In the genomic region with DNA sequence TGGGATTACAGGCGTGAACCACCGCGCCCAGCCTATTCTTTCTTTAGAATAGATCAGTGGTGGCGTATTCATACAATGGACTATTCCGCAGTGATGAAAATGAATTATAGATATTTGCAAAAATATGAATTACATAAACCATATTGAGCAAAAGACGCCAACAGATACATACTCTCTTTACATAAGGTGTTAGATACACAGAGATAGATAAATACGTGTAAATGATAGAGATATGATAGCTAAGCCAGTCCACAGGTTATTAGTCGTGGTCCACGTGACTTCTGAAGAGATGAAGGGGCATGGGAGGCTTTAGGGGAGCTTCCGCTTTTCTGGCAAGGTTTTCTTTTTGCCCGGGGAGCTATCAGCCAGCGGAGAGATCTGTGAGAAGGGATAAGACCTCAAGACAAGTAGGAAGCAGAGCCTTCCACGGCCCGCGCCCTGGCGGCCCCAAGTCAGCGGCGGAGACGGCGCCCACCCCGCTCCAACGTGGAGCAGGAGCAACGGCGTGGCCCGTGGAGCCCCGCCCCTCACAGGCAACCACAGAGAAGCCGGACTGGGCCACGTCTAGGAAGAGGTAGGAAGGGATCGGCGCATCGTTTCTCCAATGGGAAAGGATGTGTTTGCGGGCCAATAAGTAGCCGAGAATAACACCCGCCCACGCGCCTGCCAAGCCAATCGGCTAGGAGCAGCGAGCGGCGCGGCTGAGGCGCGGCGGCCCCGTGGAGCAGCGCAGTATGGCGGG, we compare ENCODE assay signal across 1 cellular context.
A peak's percentile ranks its signal among the peaks of the same experiment; 100 is the strongest.
TF ChIP-seq lines count a peak whose summit lies in the region.

A gene (plus strand): TSS at position 704 of the 742 bp plus-strand sequence. CDS start 31 bp downstream, at position 735.

TF ChIP-seq in HepG2, 621 proteins besides CTCF, POLR2A, EP300 and RAD21 (continued from another document and continues in another):
- TF ChIP-seq, protein P1, sequence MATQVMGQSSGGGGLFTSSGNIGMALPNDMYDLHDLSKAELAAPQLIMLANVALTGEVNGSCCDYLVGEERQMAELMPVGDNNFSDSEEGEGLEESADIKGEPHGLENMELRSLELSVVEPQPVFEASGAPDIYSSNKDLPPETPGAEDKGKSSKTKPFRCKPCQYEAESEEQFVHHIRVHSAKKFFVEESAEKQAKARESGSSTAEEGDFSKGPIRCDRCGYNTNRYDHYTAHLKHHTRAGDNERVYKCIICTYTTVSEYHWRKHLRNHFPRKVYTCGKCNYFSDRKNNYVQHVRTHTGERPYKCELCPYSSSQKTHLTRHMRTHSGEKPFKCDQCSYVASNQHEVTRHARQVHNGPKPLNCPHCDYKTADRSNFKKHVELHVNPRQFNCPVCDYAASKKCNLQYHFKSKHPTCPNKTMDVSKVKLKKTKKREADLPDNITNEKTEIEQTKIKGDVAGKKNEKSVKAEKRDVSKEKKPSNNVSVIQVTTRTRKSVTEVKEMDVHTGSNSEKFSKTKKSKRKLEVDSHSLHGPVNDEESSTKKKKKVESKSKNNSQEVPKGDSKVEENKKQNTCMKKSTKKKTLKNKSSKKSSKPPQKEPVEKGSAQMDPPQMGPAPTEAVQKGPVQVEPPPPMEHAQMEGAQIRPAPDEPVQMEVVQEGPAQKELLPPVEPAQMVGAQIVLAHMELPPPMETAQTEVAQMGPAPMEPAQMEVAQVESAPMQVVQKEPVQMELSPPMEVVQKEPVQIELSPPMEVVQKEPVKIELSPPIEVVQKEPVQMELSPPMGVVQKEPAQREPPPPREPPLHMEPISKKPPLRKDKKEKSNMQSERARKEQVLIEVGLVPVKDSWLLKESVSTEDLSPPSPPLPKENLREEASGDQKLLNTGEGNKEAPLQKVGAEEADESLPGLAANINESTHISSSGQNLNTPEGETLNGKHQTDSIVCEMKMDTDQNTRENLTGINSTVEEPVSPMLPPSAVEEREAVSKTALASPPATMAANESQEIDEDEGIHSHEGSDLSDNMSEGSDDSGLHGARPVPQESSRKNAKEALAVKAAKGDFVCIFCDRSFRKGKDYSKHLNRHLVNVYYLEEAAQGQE (IDR thresholded peaks at IDR 0.05; ENCODE audit: borderline replicate concordance in 1 of 2, low read depth in 1 of 2, low read length in 2 of 2) = no peak
- no peak for TF ChIP-seq ZNF121 (CRISPR knock-in tag; IDR thresholded peaks at IDR 0.05)
- peak; percentile 59 for TF ChIP-seq YEATS2 (CRISPR knock-in tag; IDR thresholded peaks at IDR 0.05; ENCODE audit: borderline replicate concordance)
- 0 out of 2 replicates have a peak, but pooled peaks have one; percentile 25 for TF ChIP-seq RFXAP (CRISPR knock-in tag; IDR thresholded peaks at IDR 0.05; ENCODE audit: borderline replicate concordance)
- no peak for TF ChIP-seq ZNF672 (CRISPR knock-in tag; IDR thresholded peaks at IDR 0.05)
- no peak for TF ChIP-seq NPAS2 (CRISPR knock-in tag; IDR thresholded peaks at IDR 0.05; ENCODE audit: borderline replicate concordance)
- no peak for TF ChIP-seq ZNF670 (CRISPR knock-in tag; IDR thresholded peaks at IDR 0.05; ENCODE audit: borderline replicate concordance)
- TF ChIP-seq SOX5 (CRISPR knock-in tag; IDR thresholded peaks at IDR 0.05; ENCODE audit: borderline replicate concordance) = no peak
- peak; percentile 77; the same call in 1 of the 2 replicates for TF ChIP-seq KLF11 (CRISPR knock-in tag; IDR thresholded peaks at IDR 0.05)
- TF ChIP-seq, protein P2, sequence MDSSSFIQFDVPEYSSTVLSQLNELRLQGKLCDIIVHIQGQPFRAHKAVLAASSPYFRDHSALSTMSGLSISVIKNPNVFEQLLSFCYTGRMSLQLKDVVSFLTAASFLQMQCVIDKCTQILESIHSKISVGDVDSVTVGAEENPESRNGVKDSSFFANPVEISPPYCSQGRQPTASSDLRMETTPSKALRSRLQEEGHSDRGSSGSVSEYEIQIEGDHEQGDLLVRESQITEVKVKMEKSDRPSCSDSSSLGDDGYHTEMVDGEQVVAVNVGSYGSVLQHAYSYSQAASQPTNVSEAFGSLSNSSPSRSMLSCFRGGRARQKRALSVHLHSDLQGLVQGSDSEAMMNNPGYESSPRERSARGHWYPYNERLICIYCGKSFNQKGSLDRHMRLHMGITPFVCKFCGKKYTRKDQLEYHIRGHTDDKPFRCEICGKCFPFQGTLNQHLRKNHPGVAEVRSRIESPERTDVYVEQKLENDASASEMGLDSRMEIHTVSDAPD (CRISPR knock-in tag; IDR thresholded peaks at IDR 0.05) = no peak
- no peak for TF ChIP-seq ZNF660 (CRISPR knock-in tag; IDR thresholded peaks at IDR 0.05; ENCODE audit: borderline replicate concordance, low read depth)
- TF ChIP-seq ZNF12 (CRISPR knock-in tag; IDR thresholded peaks at IDR 0.05) = no peak
- TF ChIP-seq ZFP62 (CRISPR knock-in tag; IDR thresholded peaks at IDR 0.05) = no peak
- peak; percentile 41; the same call in 1 of the 2 replicates for TF ChIP-seq NFKB2 (CRISPR knock-in tag; IDR thresholded peaks at IDR 0.05; ENCODE audit: borderline replicate concordance)
- TF ChIP-seq, protein P3, sequence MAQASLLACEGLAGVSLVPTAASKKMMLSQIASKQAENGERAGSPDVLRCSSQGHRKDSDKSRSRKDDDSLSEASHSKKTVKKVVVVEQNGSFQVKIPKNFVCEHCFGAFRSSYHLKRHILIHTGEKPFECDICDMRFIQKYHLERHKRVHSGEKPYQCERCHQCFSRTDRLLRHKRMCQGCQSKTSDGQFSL (CRISPR knock-in tag; IDR thresholded peaks at IDR 0.05) = no peak
- TF ChIP-seq, protein P4, sequence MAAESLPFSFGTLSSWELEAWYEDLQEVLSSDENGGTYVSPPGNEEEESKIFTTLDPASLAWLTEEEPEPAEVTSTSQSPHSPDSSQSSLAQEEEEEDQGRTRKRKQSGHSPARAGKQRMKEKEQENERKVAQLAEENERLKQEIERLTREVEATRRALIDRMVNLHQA (CRISPR knock-in tag; IDR thresholded peaks at IDR 0.05) = no peak
- TF ChIP-seq TOE1 (CRISPR knock-in tag; IDR thresholded peaks at IDR 0.05) = no peak
- no peak for TF ChIP-seq ZNF207 (IDR thresholded peaks at IDR 0.05; ENCODE audit: borderline replicate concordance)
- TF ChIP-seq SNAI1 (CRISPR knock-in tag; IDR thresholded peaks at IDR 0.05; ENCODE audit: borderline replicate concordance) = no peak
- TF ChIP-seq, protein P5, sequence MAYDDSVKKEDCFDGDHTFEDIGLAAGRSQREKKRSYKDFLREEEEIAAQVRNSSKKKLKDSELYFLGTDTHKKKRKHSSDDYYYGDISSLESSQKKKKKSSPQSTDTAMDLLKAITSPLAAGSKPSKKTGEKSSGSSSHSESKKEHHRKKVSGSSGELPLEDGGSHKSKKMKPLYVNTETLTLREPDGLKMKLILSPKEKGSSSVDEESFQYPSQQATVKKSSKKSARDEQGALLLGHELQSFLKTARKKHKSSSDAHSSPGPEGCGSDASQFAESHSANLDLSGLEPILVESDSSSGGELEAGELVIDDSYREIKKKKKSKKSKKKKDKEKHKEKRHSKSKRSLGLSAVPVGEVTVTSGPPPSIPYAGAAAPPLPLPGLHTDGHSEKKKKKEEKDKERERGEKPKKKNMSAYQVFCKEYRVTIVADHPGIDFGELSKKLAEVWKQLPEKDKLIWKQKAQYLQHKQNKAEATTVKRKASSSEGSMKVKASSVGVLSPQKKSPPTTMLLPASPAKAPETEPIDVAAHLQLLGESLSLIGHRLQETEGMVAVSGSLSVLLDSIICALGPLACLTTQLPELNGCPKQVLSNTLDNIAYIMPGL (CRISPR knock-in tag; IDR thresholded peaks at IDR 0.05; ENCODE audit: borderline replicate concordance in 1 of 2, low read depth in 1 of 2) = no peak
- peak; percentile 28; the same call in 1 of the 2 replicates for TF ChIP-seq MED1 (CRISPR knock-in tag; IDR thresholded peaks at IDR 0.05)
- TF ChIP-seq, protein P6, sequence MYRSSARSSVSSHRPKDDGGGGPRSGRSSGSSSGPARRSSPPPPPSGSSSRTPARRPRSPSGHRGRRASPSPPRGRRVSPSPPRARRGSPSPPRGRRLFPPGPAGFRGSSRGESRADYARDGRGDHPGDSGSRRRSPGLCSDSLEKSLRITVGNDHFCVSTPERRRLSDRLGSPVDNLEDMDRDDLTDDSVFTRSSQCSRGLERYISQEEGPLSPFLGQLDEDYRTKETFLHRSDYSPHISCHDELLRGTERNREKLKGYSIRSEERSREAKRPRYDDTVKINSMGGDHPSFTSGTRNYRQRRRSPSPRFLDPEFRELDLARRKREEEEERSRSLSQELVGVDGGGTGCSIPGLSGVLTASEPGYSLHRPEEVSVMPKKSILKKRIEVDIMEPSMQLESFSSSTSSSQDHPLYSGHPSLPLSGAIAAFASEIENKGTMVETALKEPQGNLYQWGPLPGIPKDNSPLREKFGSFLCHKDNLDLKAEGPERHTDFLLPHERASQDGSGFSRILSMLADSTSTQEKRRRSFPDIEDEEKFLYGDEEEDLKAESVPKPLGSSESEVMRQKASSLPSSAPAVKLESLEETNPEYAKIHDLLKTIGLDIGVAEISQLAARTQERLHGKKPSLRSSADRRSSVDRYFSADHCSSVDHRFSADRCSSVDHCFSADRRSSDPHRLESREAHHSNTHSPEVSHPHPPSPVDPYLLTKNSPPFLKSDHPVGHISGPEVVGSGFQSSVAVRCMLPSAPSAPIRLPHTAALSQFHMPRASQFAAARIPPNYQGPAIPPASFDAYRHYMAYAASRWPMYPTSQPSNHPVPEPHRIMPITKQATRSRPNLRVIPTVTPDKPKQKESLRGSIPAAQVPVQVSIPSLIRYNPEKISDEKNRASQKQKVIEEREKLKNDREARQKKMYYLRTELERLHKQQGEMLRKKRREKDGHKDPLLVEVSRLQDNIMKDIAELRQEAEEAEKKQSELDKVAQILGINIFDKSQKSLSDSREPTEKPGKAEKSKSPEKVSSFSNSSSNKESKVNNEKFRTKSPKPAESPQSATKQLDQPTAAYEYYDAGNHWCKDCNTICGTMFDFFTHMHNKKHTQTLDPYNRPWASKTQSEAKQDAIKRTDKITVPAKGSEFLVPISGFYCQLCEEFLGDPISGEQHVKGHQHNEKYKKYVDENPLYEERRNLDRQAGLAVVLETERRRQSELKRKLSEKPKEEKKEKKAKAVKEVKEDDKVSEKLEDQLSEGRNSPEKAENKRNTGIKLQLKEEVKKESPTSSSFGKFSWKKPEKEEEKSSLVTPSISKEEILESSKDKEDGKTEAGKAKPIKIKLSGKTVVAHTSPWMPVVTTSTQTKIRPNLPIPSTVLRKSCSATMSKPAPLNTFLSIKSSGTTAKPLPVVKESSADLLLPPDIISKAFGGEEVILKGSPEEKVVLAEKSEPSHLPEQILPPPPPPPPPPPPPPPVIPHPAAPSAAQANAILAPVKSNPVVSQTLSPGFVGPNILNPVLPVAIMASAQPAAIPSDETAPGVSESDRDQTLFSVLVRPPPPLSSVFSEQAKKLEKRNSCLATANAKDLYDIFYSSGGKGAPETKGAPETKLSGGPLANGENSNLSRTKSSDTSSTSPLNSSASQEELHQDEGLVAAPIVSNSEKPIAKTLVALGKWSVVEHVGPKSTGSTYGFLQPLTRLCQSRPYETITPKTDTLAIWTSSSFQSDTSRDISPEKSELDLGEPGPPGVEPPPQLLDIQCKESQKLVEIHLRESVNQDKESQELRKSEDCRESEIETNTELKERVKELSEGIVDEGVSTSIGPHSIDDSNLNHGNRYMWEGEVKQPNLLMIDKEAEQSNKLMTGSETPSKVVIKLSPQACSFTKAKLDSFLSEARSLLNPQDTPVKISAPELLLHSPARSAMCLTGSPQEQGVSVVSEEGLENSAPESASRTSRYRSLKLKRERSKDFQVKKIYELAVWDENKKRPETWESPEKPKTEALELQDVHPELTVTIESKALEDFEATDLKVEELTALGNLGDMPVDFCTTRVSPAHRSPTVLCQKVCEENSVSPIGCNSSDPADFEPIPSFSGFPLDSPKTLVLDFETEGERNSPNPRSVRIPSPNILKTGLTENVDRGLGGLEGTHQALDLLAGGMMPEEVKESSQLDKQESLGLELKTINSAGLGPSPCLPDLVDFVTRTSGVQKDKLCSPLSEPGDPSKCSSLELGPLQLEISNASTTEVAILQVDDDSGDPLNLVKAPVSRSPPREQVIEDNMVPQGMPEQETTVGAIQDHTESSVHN (CRISPR knock-in tag; IDR thresholded peaks at IDR 0.05) = no peak
- TF ChIP-seq RFX3 (CRISPR knock-in tag; IDR thresholded peaks at IDR 0.05) = no peak
- TF ChIP-seq ZNF431 (CRISPR knock-in tag; IDR thresholded peaks at IDR 0.05; ENCODE audit: borderline replicate concordance, low read depth) = no peak
- no peak for TF ChIP-seq ZNF224 (CRISPR knock-in tag; IDR thresholded peaks at IDR 0.05)
- TF ChIP-seq ATF1 (CRISPR knock-in tag; IDR thresholded peaks at IDR 0.05) = no peak
- no peak for TF ChIP-seq ZC3H4 (CRISPR knock-in tag; IDR thresholded peaks at IDR 0.05; ENCODE audit: borderline replicate concordance)
- no peak for TF ChIP-seq TEAD3 (CRISPR knock-in tag; optimal IDR thresholded peaks at IDR 0.05; ENCODE audit: borderline replicate concordance)
- TF ChIP-seq NFIB (CRISPR knock-in tag; IDR thresholded peaks at IDR 0.05; ENCODE audit: borderline replicate concordance) = no peak
- TF ChIP-seq MIER2 (CRISPR knock-in tag; IDR thresholded peaks at IDR 0.05) = no peak
- no peak for TF ChIP-seq ETV5 (CRISPR knock-in tag; IDR thresholded peaks at IDR 0.05; ENCODE audit: borderline replicate concordance)
- peak; percentile 63; the same call in 1 of the 2 replicates for TF ChIP-seq TAF1 (CRISPR knock-in tag; IDR thresholded peaks at IDR 0.05)
- no peak for TF ChIP-seq XRCC5 (optimal IDR thresholded peaks at IDR 0.05; ENCODE audit: low read length)
- no peak for TF ChIP-seq TCF7 (IDR thresholded peaks at IDR 0.05; ENCODE audit: low read depth)
- TF ChIP-seq ZMYM3 (CRISPR knock-in tag; IDR thresholded peaks at IDR 0.05) = no peak
- no peak; the same call in 1 of the 2 replicates for TF ChIP-seq ZSCAN12 (CRISPR knock-in tag; IDR thresholded peaks at IDR 0.05)
- no peak for TF ChIP-seq ISX (CRISPR knock-in tag; conservative IDR thresholded peaks at IDR 0.05)
- no peak for TF ChIP-seq NR2F1 (CRISPR knock-in tag; IDR thresholded peaks at IDR 0.05)
- TF ChIP-seq KAT2B (IDR thresholded peaks at IDR 0.05; ENCODE audit: borderline replicate concordance, low read depth, low read length) = no peak
